ENCODE assay signal across 8 cellular contexts in the genomic region with DNA sequence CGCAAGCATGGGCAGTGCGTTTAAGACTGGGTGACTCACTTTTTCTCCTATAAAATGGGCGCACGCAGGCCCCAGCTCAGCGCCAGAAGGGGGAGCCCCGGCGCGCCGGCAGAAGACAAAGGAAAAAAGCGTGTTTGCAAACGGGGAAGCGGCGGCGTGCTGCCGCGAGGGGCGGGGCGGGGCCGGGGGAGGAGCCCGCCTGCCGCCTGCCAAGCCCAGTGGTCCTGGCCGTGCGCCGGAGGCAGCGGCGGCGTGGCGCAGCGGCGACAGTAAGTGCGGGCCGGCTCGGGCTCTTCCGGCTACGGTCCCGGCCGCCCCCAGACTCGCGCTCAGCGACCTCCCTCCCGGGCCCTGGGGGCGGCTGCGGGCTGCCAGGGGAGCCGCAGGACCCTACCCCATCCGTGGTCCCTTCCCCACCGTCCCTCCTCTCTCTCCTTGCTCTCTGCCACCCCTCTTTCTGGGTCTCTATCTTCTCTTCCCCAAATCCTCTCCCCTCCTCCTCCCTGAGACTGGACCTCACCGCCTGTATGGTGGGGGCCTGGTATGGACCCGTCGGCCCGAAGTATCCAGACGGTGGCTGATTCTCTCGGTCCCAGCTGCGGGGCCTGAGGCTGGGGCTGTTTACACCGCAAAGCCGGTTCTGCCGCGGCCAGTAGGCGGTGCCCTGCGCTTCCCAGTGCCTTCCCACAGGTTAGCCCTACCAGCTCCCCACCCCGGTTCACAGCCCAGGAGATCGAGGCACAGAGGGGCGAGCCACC. TPM values are rescaled to one million over a fixed set of nuclear protein-coding genes. Genes with fewer than 3 reads are reported as not detected.
DNase-seq lines count a peak whose midpoint lies in the region; ATAC-seq and TF ChIP-seq lines count a peak whose summit lies in the region.

A gene (plus strand): TSS at position 218 of the 758 bp plus-strand sequence. CDS start 51 bp downstream, at position 269.

- H2BK120ac ChIP-seq in mesenchymal stem cell (ENCODE audit: low read depth, low read length) = no peak within 1 kb of the TSS

- H3K14ac ChIP-seq in mesenchymal stem cell (ENCODE audit: low read length in 2 of 2) = no peak within 1 kb of the TSS

- H3K27ac ChIP-seq in effector memory CD4-positive, alpha-beta T cell (ENCODE audit: insufficient read depth, low read length, poor library complexity, severe bottlenecking) = peak within 1 kb of the TSS; percentile 62
- no peak within 1 kb of the TSS for H3K27ac ChIP-seq in mesenchymal stem cell (ENCODE audit: low read length, poor library complexity, severe bottlenecking)

- peak; percentile 75 for ATAC-seq in GM19035 (IDR thresholded peaks at IDR 0.05; ENCODE audit: unreplicated experiment)
- peak; percentile 83 for ATAC-seq in HG03439 (IDR thresholded peaks at IDR 0.05; ENCODE audit: unreplicated experiment)

- peak within 1 kb of the TSS; percentile 94 for H3K4me2 ChIP-seq in mesenchymal stem cell (ENCODE audit: low read length, poor library complexity, severe bottlenecking)

- no peaks in the 10 kb centered on the region for H3K27me3 ChIP-seq in BE2C
- H3K27me3 ChIP-seq in effector memory CD4-positive, alpha-beta T cell (replicated peaks; ENCODE audit: control insufficient read depth, insufficient read depth, low read length, poor library complexity, severe bottlenecking) = no peaks in the 10 kb centered on the region
- peaks cover 0 to 32% of the 10 kb centered on the region in 2 experiments for H3K27me3 ChIP-seq in mesenchymal stem cell (ENCODE audit: control insufficient read depth in 1 of 2, insufficient read depth in 1 of 2, low read length in 2 of 2)

- H2BK5ac ChIP-seq in mesenchymal stem cell (ENCODE audit: low read depth, low read length, poor library complexity, severe bottlenecking) = no peak within 1 kb of the TSS

- TF ChIP-seq CTCF in BE2C (IDR thresholded peaks at IDR 0.05; ENCODE audit: low read depth, low read length) = peak; percentile 79

- no peak within 1 kb of the TSS for H3K23ac ChIP-seq in mesenchymal stem cell (ENCODE audit: low read length in 2 of 2)

- H2BK12ac ChIP-seq in mesenchymal stem cell (ENCODE audit: low read length in 2 of 2) = peak within 1 kb of the TSS in 1 of 2 experiments; percentile 45

- H3K9me3 ChIP-seq in BE2C (no peaks in the 10 kb centered on the region), mesenchymal stem cell (ENCODE audit: control insufficient read depth, low read length) (no peaks in the 10 kb centered on the region)
- no peaks in the 10 kb centered on the region for H3K9me3 ChIP-seq in effector memory CD4-positive, alpha-beta T cell (ENCODE audit: control insufficient read depth, low read length)

- H3K79me1 ChIP-seq in mesenchymal stem cell (replicated peaks; ENCODE audit: low read length, poor library complexity, severe bottlenecking) = no peaks in the 10 kb centered on the region

- DNase-seq in BE2C (peak; percentile 87), NCI-H82 (lab: John Stamatoyannopoulos, UW) (peak; percentile 88), mesenchymal stem cell (peak; percentile 82)
- DNase-seq in activated CD8-positive, alpha-beta memory T cell treated with anti-CD3 and anti-CD28 coated beads for 1 hour (ENCODE audit: extremely low read depth in 1 of 2, low read depth in 1 of 2) = peak; percentile 37 to 76
- DNase-seq in effector memory CD4-positive, alpha-beta T cell = peak; percentile 71 to 76 (median 76)
- DNase-seq in stimulated activated CD8-positive, alpha-beta memory T cell treated with anti-CD3 and anti-CD28 coated beads, Interleukin-12 subunit alpha, Interleukin-12 subunit beta, amount 100 ng/mL, for 24 hours (ENCODE audit: extremely low read depth) = peak; percentile 65

- H4K8ac ChIP-seq in mesenchymal stem cell (ENCODE audit: low read length) = peak within 1 kb of the TSS; percentile 35

- H3K4ac ChIP-seq in mesenchymal stem cell (ENCODE audit: low read depth in 1 of 2, low read length in 2 of 2) = peak within 1 kb of the TSS in 1 of 2 experiments; percentile 7

- H3K18ac ChIP-seq in mesenchymal stem cell (ENCODE audit: low read depth in 1 of 2, low read length in 2 of 2) = peak within 1 kb of the TSS; percentile 19 to 43

- under 1% methylated on average over 49 of the region's 62 CpGs for WGBS in mesenchymal stem cell

- peak within 1 kb of the TSS; percentile 90 for H2AFZ ChIP-seq in mesenchymal stem cell (ENCODE audit: low read depth, low read length)

- peak within 1 kb of the TSS; percentile 91 for H3K9ac ChIP-seq in mesenchymal stem cell (ENCODE audit: low read length)

- no peaks in the 10 kb centered on the region for H3K36me3 ChIP-seq in BE2C
- peaks cover under 1% of the 10 kb centered on the region for H3K36me3 ChIP-seq in effector memory CD4-positive, alpha-beta T cell (ENCODE audit: control insufficient read depth, insufficient read depth, low read length)
- peaks cover 0 to 16% of the 10 kb centered on the region in 2 experiments for H3K36me3 ChIP-seq in mesenchymal stem cell (ENCODE audit: control insufficient read depth in 1 of 2, insufficient read depth in 2 of 2, low read depth in 1 of 2, low read length in 2 of 2)

- H4K91ac ChIP-seq in mesenchymal stem cell (ENCODE audit: low read length) = peak within 1 kb of the TSS; percentile 73

- peak within 1 kb of the TSS; percentile 27 for H2AK5ac ChIP-seq in mesenchymal stem cell (ENCODE audit: low read length, severe bottlenecking)

- H3K4me3 ChIP-seq in BE2C (ENCODE audit: low read depth, low read length) (peak within 1 kb of the TSS; percentile 87), mesenchymal stem cell (ENCODE audit: insufficient read depth in 1 of 2, low read depth in 1 of 2, low read length in 2 of 2) (peak within 1 kb of the TSS; percentile 66 to 91)
- H3K4me3 ChIP-seq in effector memory CD4-positive, alpha-beta T cell (ENCODE audit: insufficient read depth, low read depth, low read length, poor library complexity, severe bottlenecking) = peak within 1 kb of the TSS; percentile 62

- H3K4me1 ChIP-seq in BE2C (no peaks in the 10 kb centered on the region), mesenchymal stem cell (ENCODE audit: control insufficient read depth, insufficient read depth, low read depth, low read length) (peaks cover 11% of the 10 kb centered on the region)
- H3K4me1 ChIP-seq in effector memory CD4-positive, alpha-beta T cell (ENCODE audit: control insufficient read depth, insufficient read depth, low read length, poor library complexity, severe bottlenecking) = peaks cover 14% of the 10 kb centered on the region

- peak within 1 kb of the TSS; percentile 46 for H2BK15ac ChIP-seq in mesenchymal stem cell (ENCODE audit: low read depth, poor library complexity, severe bottlenecking)

RNA-seq across cellular contexts. Expression of the gene that starts here (rescaled TPM):
- polyA plus RNA-seq in BE2C (2012; ENCODE audit: insufficient read depth, insufficient read length, low read depth) = 7.7 TPM
- polyA plus RNA-seq in mesenchymal stem cell (2013, experiment 1 of 2) = 2.4 TPM
- 2.1 TPM for polyA plus RNA-seq in mesenchymal stem cell (2013, experiment 2 of 2)
